In genomic region chr12:52557481-52557880, GRCh38 we compare ENCODE assay signal across 26 cellular contexts. TPM values are rescaled to one million over a fixed set of nuclear protein-coding genes. Genes with fewer than 3 reads are reported as not detected.
"Had no signal": no experiment of that assay in that cellular context is flagged by ENCODE, and none has a peak within 500 bp of the region (broad histone marks: within the 10 kb centered on the region; RNA-seq: fewer than 3 reads in every experiment).

No MANE protein-coding gene starts in this region.

- ATAC-seq: Panc1, PC-3, Right ventricle myocardium inferior, SK-N-SH treated with all-trans-retinoic acid at 6 μM for 48 hours had no signal

- H3K36me3 ChIP-seq: MG63, SJCRH30 had no signal

- H3K27me3 ChIP-seq: MG63 had no signal

- H3K27ac ChIP-seq: SJCRH30 had no signal

- H3K9me3 ChIP-seq: MG63, SJCRH30 had no signal

- DNase-seq: IMR-90, Karpas-422, KG1, MG63, NCI-H1092, NCI-H1105 treated with DMSO at 0.1 percent for 48 hours, NCI-H1417 treated with DMSO at 0.1 percent for 48 hours, NCI-H146, NCI-H1694 treated with DMSO at 0.1 percent for 48 hours, NCI-H1930, NCI-H2081, NCI-H2107, NCI-H226, NCI-H446, NCI-H510A, NCI-H524 treated with DMSO at 0.1 percent for 48 hours, NCI-H69, NCI-H774, PC-3, SHP77 treated with DMSO at 0.1 percent for 48 hours, SJCRH30 had no signal

- H3K4me1 ChIP-seq: SJCRH30 had no signal

- H3K4me3 ChIP-seq: MG63, SJCRH30 had no signal

RNA-seq across cellular contexts. Expression of gene KRT71, which starts 4.5 kb away (rescaled TPM):
- total RNA-seq: HT-29, IMR-90, PC-3, Right ventricle myocardium inferior, RPMI7951, SJCRH30 had no signal
- polyA plus RNA-seq: IMR-90 had no signal

RNA-seq across cellular contexts. Expression of gene KRT74, which starts 16.2 kb away (rescaled TPM):
- total RNA-seq: HT-29, IMR-90, PC-3, Right ventricle myocardium inferior, RPMI7951, SJCRH30 had no signal
- polyA plus RNA-seq: IMR-90 had no signal

RNA-seq across cellular contexts. Expression of gene KRT5, which starts 37.3 kb away (rescaled TPM):
- total RNA-seq: HT-29, IMR-90, PC-3, RPMI7951, SJCRH30 had no signal
- polyA plus RNA-seq: IMR-90 had no signal

RNA-seq across cellular contexts. Expression of gene KRT72, which starts 43.8 kb away (rescaled TPM):
- total RNA-seq: HT-29, IMR-90, PC-3, Right ventricle myocardium inferior, RPMI7951, SJCRH30 had no signal
- polyA plus RNA-seq: IMR-90 had no signal
